9 cellular contexts compared by ENCODE assay signal in genomic region chr3:82607391-82607790, GRCh38.
"Had no signal": no experiment of that assay in that cellular context is flagged by ENCODE, and none has a peak within 500 bp of the region (broad histone marks: within the 10 kb centered on the region; RNA-seq: fewer than 3 reads in every experiment).

No MANE protein-coding gene starts in this region.

- H3K4me1 Mint-ChIP-seq: GM23338, H9 had no signal

- H3K9me3 ChIP-seq: HAP-1 had no signal

- H3K4me2 ChIP-seq: GM23338 had no signal

- H3K27ac ChIP-seq: GM23248 had no signal

- H3K4me3 ChIP-seq: GM23248, GM23338, HAP-1 had no signal

- DNase-seq: GM23248, GOT3, H7, H9, HCEC 1CT, HFFc6 had no signal

- H2AFZ ChIP-seq: GM23248, GM23338 had no signal

- H3K4me1 ChIP-seq: HAP-1 had no signal

- H3K4me3 Mint-ChIP-seq: GM23338, H9, HFFc6 had no signal

- H3K9ac ChIP-seq: GM23248 had no signal

- ATAC-seq: GM23338, HCT116 had no signal

- H3K36me3 ChIP-seq: HAP-1 had no signal
